15 cellular contexts compared by ENCODE assay signal in the genomic region with DNA sequence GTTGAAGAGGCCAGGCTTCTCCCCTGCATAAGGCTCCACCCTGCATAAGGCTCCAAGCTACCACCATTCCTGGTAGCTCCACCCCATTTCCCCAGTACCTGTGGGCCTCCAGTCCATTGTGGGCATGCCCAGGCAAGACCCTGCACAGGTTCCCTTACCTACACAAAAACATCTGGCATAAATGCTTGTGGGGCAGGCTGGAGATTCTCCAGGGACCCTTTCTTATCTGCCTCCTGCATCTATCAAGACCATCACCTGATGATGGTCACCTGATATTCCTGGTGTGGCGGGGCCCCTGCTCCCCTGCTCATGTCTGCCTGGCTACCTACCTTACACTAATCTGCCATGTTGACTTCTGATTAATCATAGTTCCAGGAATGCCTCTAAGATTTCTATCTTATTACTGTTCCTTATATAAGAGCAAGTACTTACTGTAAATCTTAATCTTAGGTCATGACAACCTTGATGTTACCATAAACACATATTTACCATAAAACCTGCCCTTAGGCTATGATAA. TPM values are rescaled to one million over a fixed set of nuclear protein-coding genes. Genes with fewer than 3 reads are reported as not detected.
A peak's percentile ranks its signal among the peaks of the same experiment; 100 is the strongest.
DNase-seq lines count a peak whose midpoint lies in the region; ATAC-seq, FAIRE-seq and TF ChIP-seq lines count a peak whose summit lies in the region.
"Had no signal": no experiment of that assay in that cellular context is flagged by ENCODE, and none has a peak within 500 bp of the region (broad histone marks: within the 10 kb centered on the region; RNA-seq: fewer than 3 reads in every experiment).

No MANE protein-coding gene starts in this region.

- H3K27me3 ChIP-seq in PC-3 (ENCODE audit: low read length) (no peaks in the 10 kb centered on the region), bronchial epithelial cell (ENCODE audit: control insufficient read depth, insufficient read depth, low read length) (no peaks in the 10 kb centered on the region)
- H3K27me3 ChIP-seq: esophagus squamous epithelium had no signal

- no peaks in the 10 kb centered on the region for H3F3A ChIP-seq in PC-3 (ENCODE audit: low read length, unreplicated experiment)

- POLR2A ChIA-PET in activated CD4-positive, alpha-beta T cell treated with anti-CD3 and anti-CD28 coated beads, Interleukin-2, amount 10 ng/mL, durations not matched to agents 7 days and 5 days (lab: Charles Lee) = no interaction called here
- POLR2A ChIA-PET in PC-3 (lab: Charles Lee; ENCODE audit: unreplicated experiment) = no interaction called here

- no peak for TF ChIP-seq CTCF in PC-3 (conservative IDR thresholded peaks at IDR 0.05; ENCODE audit: low read depth, low read length)
- no peak for TF ChIP-seq CTCF in bronchial epithelial cell (IDR thresholded peaks at IDR 0.05; ENCODE audit: insufficient read depth, low read length, severe bottlenecking)

- no TSS peak for BruUV-seq in PC-3 (replicated peaks; lab: Mats Ljungman, UMichigan)

- no peaks in the 10 kb centered on the region for H3K79me2 ChIP-seq in PC-3 (ENCODE audit: low read length)

- no peak overlapping the region for H3K27ac ChIP-seq in PC-3 (ENCODE audit: low read length)
- H3K27ac ChIP-seq: esophagus squamous epithelium, SK-N-MC had no signal

- H3K4me2 ChIP-seq in PC-3 (ENCODE audit: low read length) = no peak overlapping the region

- H3K4me1 Mint-ChIP-seq in activated CD4-positive, alpha-beta T cell treated with anti-CD3 and anti-CD28 coated beads, Interleukin-2, amount 10 ng/mL, durations not matched to agents 7 days and 5 days = peaks cover 76% of the 10 kb centered on the region
- peaks cover 73% of the 10 kb centered on the region for H3K4me1 Mint-ChIP-seq in stimulated activated memory B cell treated with anti-CD40 and anti-IgM and Interleukin-4, amounts not matched to agents 10 μg/mL and 1 μg/mL and 100 μg/mL, for 72 hours

- no peaks in the 10 kb centered on the region for H4K20me1 ChIP-seq in PC-3 (ENCODE audit: low read length)

- H3K4me1 ChIP-seq in PC-3 (ENCODE audit: insufficient read depth, low read length) = no peaks in the 10 kb centered on the region

- H3K9me2 ChIP-seq in PC-3 (replicated peaks; ENCODE audit: low read length) = no peaks in the 10 kb centered on the region

- H3K4me3 Mint-ChIP-seq in activated CD4-positive, alpha-beta T cell treated with anti-CD3 and anti-CD28 coated beads, Interleukin-2, amount 10 ng/mL, durations not matched to agents 7 days and 5 days = no peak overlapping the region
- no peak overlapping the region for H3K4me3 Mint-ChIP-seq in stimulated activated memory B cell treated with anti-CD40 and anti-IgM and Interleukin-4, amounts not matched to agents 10 μg/mL and 1 μg/mL and 100 μg/mL, for 72 hours

- FAIRE-seq in bronchial epithelial cell (lab: Jason Lieb, UNC) = no peak
- FAIRE-seq: kidney had no signal

- H3K27me3 Mint-ChIP-seq in activated CD4-positive, alpha-beta T cell treated with anti-CD3 and anti-CD28 coated beads, Interleukin-2, amount 10 ng/mL, durations not matched to agents 7 days and 5 days = no peaks in the 10 kb centered on the region
- no peaks in the 10 kb centered on the region for H3K27me3 Mint-ChIP-seq in stimulated activated memory B cell treated with anti-CD40 and anti-IgM and Interleukin-4, amounts not matched to agents 10 μg/mL and 1 μg/mL and 100 μg/mL, for 72 hours

- CTCF ChIA-PET in activated CD4-positive, alpha-beta T cell treated with anti-CD3 and anti-CD28 coated beads, Interleukin-2, amount 10 ng/mL, durations not matched to agents 7 days and 5 days (lab: Charles Lee) = interaction anchor here (1.2 kb wide), 1 partner anchor 16 kb away, joined by 3 read pairs; no protein-coding TSS in a partner anchor
- CTCF ChIA-PET in PC-3 (lab: Charles Lee) = no interaction called here

- ATAC-seq in PC-3 (no peak), HG02885 (IDR thresholded peaks at IDR 0.05; ENCODE audit: poor library complexity, unreplicated experiment) (no peak)
- no peak for ATAC-seq in stimulated activated memory B cell treated with anti-CD40 and anti-IgM and Interleukin-4, amounts not matched to agents 10 μg/mL and 1 μg/mL and 100 μg/mL, for 72 hours

- H3K9ac ChIP-seq in PC-3 (ENCODE audit: low read length) = no peak overlapping the region

- peaks cover 94% of the 10 kb centered on the region for H3K36me3 Mint-ChIP-seq in activated CD4-positive, alpha-beta T cell treated with anti-CD3 and anti-CD28 coated beads, Interleukin-2, amount 10 ng/mL, durations not matched to agents 7 days and 5 days (ENCODE audit: low read depth)
- peaks cover 61% of the 10 kb centered on the region for H3K36me3 Mint-ChIP-seq in stimulated activated memory B cell treated with anti-CD40 and anti-IgM and Interleukin-4, amounts not matched to agents 10 μg/mL and 1 μg/mL and 100 μg/mL, for 72 hours

- H3K36me3 ChIP-seq in PC-3 (ENCODE audit: low read depth, low read length) (peaks cover 9% of the 10 kb centered on the region; the same call in 1 of the 2 replicates), bronchial epithelial cell (ENCODE audit: control insufficient read depth, insufficient read depth, low read length) (no peaks in the 10 kb centered on the region)
- H3K36me3 ChIP-seq: esophagus squamous epithelium had no signal

- peak overlapping the region; percentile 62 for H3K27ac Mint-ChIP-seq in activated CD4-positive, alpha-beta T cell treated with anti-CD3 and anti-CD28 coated beads, Interleukin-2, amount 10 ng/mL, durations not matched to agents 7 days and 5 days
- peak overlapping the region; percentile 2 for H3K27ac Mint-ChIP-seq in stimulated activated memory B cell treated with anti-CD40 and anti-IgM and Interleukin-4, amounts not matched to agents 10 μg/mL and 1 μg/mL and 100 μg/mL, for 72 hours

- H3K4me3 ChIP-seq in PC-3 (ENCODE audit: low read length) = no peak overlapping the region
- no peak overlapping the region for H3K4me3 ChIP-seq in bronchial epithelial cell (ENCODE audit: low read depth, low read length)
- H3K4me3 ChIP-seq: esophagus squamous epithelium, SK-N-MC had no signal

- H3K9me3 ChIP-seq in PC-3 (ENCODE audit: low read length) = peaks cover 10% of the 10 kb centered on the region; the same call in 1 of the 2 replicates

- H3K9me3 Mint-ChIP-seq in activated CD4-positive, alpha-beta T cell treated with anti-CD3 and anti-CD28 coated beads, Interleukin-2, amount 10 ng/mL, durations not matched to agents 7 days and 5 days = peaks cover 26% of the 10 kb centered on the region
- H3K9me3 Mint-ChIP-seq in stimulated activated memory B cell treated with anti-CD40 and anti-IgM and Interleukin-4, amounts not matched to agents 10 μg/mL and 1 μg/mL and 100 μg/mL, for 72 hours = peaks cover 2% of the 10 kb centered on the region

- no peak overlapping the region for H2AFZ ChIP-seq in PC-3 (ENCODE audit: low read length)

- DNase-seq in activated CD4-positive, alpha-beta T cell treated with anti-CD3 and anti-CD28 coated beads, Interleukin-2, amount 10 ng/mL, durations not matched to agents 7 days and 5 days = no peak
- DNase-seq in activated CD4-positive, alpha-beta T cell treated with anti-CD3 and anti-CD28 coated beads for 1 hour = no peak
- DNase-seq in PC-3 (peak; percentile 22), bronchial epithelial cell (ENCODE audit: low read depth) (peak; percentile 91), DMS79 treated with DMSO at 0.1 percent for 48 hours (lab: John Stamatoyannopoulos, UW) (no peak), GF-D8 (lab: John Stamatoyannopoulos, UW) (no peak)
- DNase-seq: esophagus squamous epithelium; H7; Karpas-422; kidney; NCI-H82; stimulated activated CD4-positive, alpha-beta T cell treated with anti-CD3 and anti-CD28 coated beads, Interleukin-12 subunit alpha, Interleukin-12 subunit beta, amount 100 ng/mL, for 4 hours had no signal

- intact Hi-C loops in PC-3 (cut with micrococcal nuclease) = no loop called here

RNA-seq across cellular contexts. Expression of a gene that starts 41.0 kb away (rescaled TPM):
- total RNA-seq in activated CD4-positive, alpha-beta T cell treated with anti-CD3 and anti-CD28 coated beads, Interleukin-2, amount 10 ng/mL, durations not matched to agents 7 days and 5 days = 100 to 1,000 TPM; 148 to 156 TPM
- 5.4 and 6.3 TPM in 2 replicates for total RNA-seq in PC-3 (2014; rRNA removed)
- total RNA-seq in bronchial epithelial cell = 0.26 and 1.0 TPM in 2 replicates

Comparison
In these comparisons a context has a peak if more than half of its experiments do, and no peak if none do; other contexts are left out.
1. DNase-seq: peak in PC-3 (single experiment) and bronchial epithelial cell (single experiment); none in activated CD4-positive, alpha-beta T cell treated with anti-CD3 and anti-CD28 coated beads, Interleukin-2, amount 10 ng/mL, durations not matched to agents 7 days and 5 days (single experiment), activated CD4-positive, alpha-beta T cell treated with anti-CD3 and anti-CD28 coated beads for 1 hour (single experiment), DMS79 treated with DMSO at 0.1 percent for 48 hours (single experiment) and GF-D8 (single experiment).
2. RNA of a gene that starts 41.0 kb away (total RNA-seq): 148 to 156 TPM in activated CD4-positive, alpha-beta T cell treated with anti-CD3 and anti-CD28 coated beads, Interleukin-2, amount 10 ng/mL, durations not matched to agents 7 days and 5 days; 5.4 to 6.3 TPM in PC-3 and 0.26 to 1.0 TPM in bronchial epithelial cell; every median in the first group is over 10 times any median in the second.